17 cellular contexts compared by ENCODE assay signal in genomic region chr1:64839732-64840405, GRCh38.
"Had no signal": no experiment of that assay in that cellular context is flagged by ENCODE, and none has a peak within 500 bp of the region (broad histone marks: within the 10 kb centered on the region; RNA-seq: fewer than 3 reads in every experiment).

No MANE protein-coding gene starts in this region.

- H3K4me3 Mint-ChIP-seq: activated CD4-positive, alpha-beta T cell treated with anti-CD3 and anti-CD28 coated beads, Interleukin-2, amount 10 ng/mL, durations not matched to agents 7 days and 5 days; activated CD8-positive, alpha-beta T cell treated with anti-CD3 and anti-CD28 coated beads, Interleukin-2, amount 10 ng/mL, durations not matched to agents 7 days and 5 days; activated T-helper 1 cell treated with anti-CD3 and anti-CD28 coated beads, Interleukin-12 subunit alpha, Interleukin-12 subunit beta, Interleukin-2, Interleukin-4 antibody, amounts not matched to agents 30 ng/mL and 10 ng/mL and 1 ng/mL, durations not matched to agents 14 hours and 24 hours and 36 hours; naive thymus-derived CD8-positive, alpha-beta T cell; stimulated activated naive CD8-positive, alpha-beta T cell treated with anti-CD3 and anti-CD28 coated beads, Interleukin-15, Interleukin-2, amounts not matched to agents 100 ng/mL and 50 ng/mL, for 24 hours had no signal

- H3K4me1 Mint-ChIP-seq: activated CD4-positive, alpha-beta T cell treated with anti-CD3 and anti-CD28 coated beads, Interleukin-2, amount 10 ng/mL, durations not matched to agents 7 days and 5 days had no signal

- H3K27ac Mint-ChIP-seq: activated CD4-positive, alpha-beta T cell treated with anti-CD3 and anti-CD28 coated beads, Interleukin-2, amount 10 ng/mL, durations not matched to agents 7 days and 5 days; activated CD8-positive, alpha-beta T cell treated with anti-CD3 and anti-CD28 coated beads, Interleukin-2, amount 10 ng/mL, durations not matched to agents 7 days and 5 days; activated T-helper 1 cell treated with anti-CD3 and anti-CD28 coated beads, Interleukin-12 subunit alpha, Interleukin-12 subunit beta, Interleukin-2, Interleukin-4 antibody, amounts not matched to agents 30 ng/mL and 10 ng/mL and 1 ng/mL, durations not matched to agents 14 hours and 24 hours and 36 hours; stimulated activated naive CD8-positive, alpha-beta T cell treated with anti-CD3 and anti-CD28 coated beads, Interleukin-15, Interleukin-2, amounts not matched to agents 100 ng/mL and 50 ng/mL, for 24 hours had no signal

- H3K4me3 ChIP-seq: adrenal gland, breast epithelium, mucosa of descending colon, tibial nerve had no signal

- H3K27me3 Mint-ChIP-seq: activated CD4-positive, alpha-beta T cell treated with anti-CD3 and anti-CD28 coated beads, Interleukin-2, amount 10 ng/mL, durations not matched to agents 7 days and 5 days; naive thymus-derived CD8-positive, alpha-beta T cell; stimulated activated naive CD8-positive, alpha-beta T cell treated with anti-CD3 and anti-CD28 coated beads, Interleukin-15, Interleukin-2, amounts not matched to agents 100 ng/mL and 50 ng/mL, for 24 hours had no signal

- H3K27me3 ChIP-seq: adrenal gland, breast epithelium, tibial nerve had no signal

- H3K9me3 ChIP-seq: adrenal gland, breast epithelium, mucosa of descending colon, tibial nerve had no signal

- H3K36me3 ChIP-seq: breast epithelium had no signal

- H3K4me1 ChIP-seq: breast epithelium had no signal

- ATAC-seq: activated CD4-positive, CD25-positive, alpha-beta regulatory T cell treated with anti-CD3 and anti-CD28 coated beads, Interleukin-2, amount 50 U/mL, for 24 hours; activated CD8-positive, alpha-beta T cell treated with anti-CD3 and anti-CD28 coated beads, Interleukin-2, amount 10 ng/mL, durations not matched to agents 7 days and 5 days; activated naive CD4-positive, alpha-beta T cell treated with anti-CD3 and anti-CD28 coated beads, Interleukin-2, amount 50 U/mL, for 72 hours; mucosa of descending colon; naive thymus-derived CD8-positive, alpha-beta T cell had no signal

- H3K27ac ChIP-seq: adrenal gland, breast epithelium, epithelial cell of prostate, tibial nerve had no signal

- H3K9me3 Mint-ChIP-seq: activated CD4-positive, alpha-beta T cell treated with anti-CD3 and anti-CD28 coated beads, Interleukin-2, amount 10 ng/mL, durations not matched to agents 7 days and 5 days; activated naive CD4-positive, alpha-beta T cell treated with anti-CD3 and anti-CD28 coated beads, Interleukin-2, amount 50 U/mL, for 72 hours; activated T-helper 1 cell treated with anti-CD3 and anti-CD28 coated beads, Interleukin-12 subunit alpha, Interleukin-12 subunit beta, Interleukin-2, Interleukin-4 antibody, amounts not matched to agents 30 ng/mL and 10 ng/mL and 1 ng/mL, durations not matched to agents 14 hours and 24 hours and 36 hours; naive thymus-derived CD8-positive, alpha-beta T cell; stimulated activated naive CD8-positive, alpha-beta T cell treated with anti-CD3 and anti-CD28 coated beads, Interleukin-15, Interleukin-2, amounts not matched to agents 100 ng/mL and 50 ng/mL, for 24 hours had no signal

- DNase-seq: activated CD4-positive, alpha-beta T cell treated with anti-CD3 and anti-CD28 coated beads, Interleukin-2, amount 10 ng/mL, durations not matched to agents 7 days and 5 days; activated CD8-positive, alpha-beta T cell treated with anti-CD3 and anti-CD28 coated beads, Interleukin-2, amount 10 ng/mL, durations not matched to agents 7 days and 5 days; activated gamma-delta T cell treated with Interleukin-2 at 50 U/mL for 16 hours; foreskin melanocyte; mesenchymal stem cell; mucosa of descending colon; naive thymus-derived CD8-positive, alpha-beta T cell; nucleus accumbens; stimulated activated CD4-positive, alpha-beta T cell treated with anti-CD3 and anti-CD28 coated beads, Interleukin-2, amount 100 ng/mL, for 24 hours had no signal
